ENCODE assay signal across 1 cellular context in genomic region chr14:56309198-56309597, GRCh38.
TF ChIP-seq lines count a peak whose summit lies in the region.

No MANE protein-coding gene starts in this region.

TF ChIP-seq in IMR-90, 13 proteins besides CTCF, POLR2A, EP300 and RAD21:
- TF ChIP-seq NFE2L2 (IDR thresholded peaks at IDR 0.05; ENCODE audit: low read depth, low read length) (no peak), RCOR1 (IDR thresholded peaks at IDR 0.05; ENCODE audit: insufficient replicate concordance, low read length) (no peak), FOS (IDR thresholded peaks at IDR 0.05; ENCODE audit: low read depth, low read length) (no peak), BHLHE40 (IDR thresholded peaks at IDR 0.05; ENCODE audit: low read depth, low read length) (no peak), MXI1 (IDR thresholded peaks at IDR 0.05; ENCODE audit: borderline replicate concordance, low read depth, low read length) (no peak)
